In genomic region chr5:107303163-107303562, GRCh38 we compare ENCODE assay signal across 23 cellular contexts.
"Had no signal": no experiment of that assay in that cellular context is flagged by ENCODE, and none has a peak within 500 bp of the region (broad histone marks: within the 10 kb centered on the region; RNA-seq: fewer than 3 reads in every experiment).

No MANE protein-coding gene starts in this region.

- DNase-seq: Karpas-422, KG1, MG63, NCI-H1092, NCI-H1105 treated with DMSO at 0.1 percent for 48 hours, NCI-H1417 treated with DMSO at 0.1 percent for 48 hours, NCI-H146, NCI-H1694 treated with DMSO at 0.1 percent for 48 hours, NCI-H2029, NCI-H2081 treated with DMSO at 0.1 percent for 48 hours, NCI-H2171, NCI-H226, NCI-H446, NCI-H510A, NCI-H524 treated with DMSO at 0.1 percent for 48 hours, NCI-H69, NCI-H774, OCI-M1, Right ventricle myocardium superior, RPMI8226, SIG-M5 had no signal

- H3K9me3 ChIP-seq: MG63, SJSA1 had no signal

- H3K36me3 ChIP-seq: MG63, SJSA1 had no signal

- H3K27ac ChIP-seq: SJSA1, SK-N-MC had no signal

- H3K4me3 ChIP-seq: MG63, SJSA1, SK-N-MC had no signal
